Comparison of ENCODE assay signal across 8 cellular contexts in the genomic region with DNA sequence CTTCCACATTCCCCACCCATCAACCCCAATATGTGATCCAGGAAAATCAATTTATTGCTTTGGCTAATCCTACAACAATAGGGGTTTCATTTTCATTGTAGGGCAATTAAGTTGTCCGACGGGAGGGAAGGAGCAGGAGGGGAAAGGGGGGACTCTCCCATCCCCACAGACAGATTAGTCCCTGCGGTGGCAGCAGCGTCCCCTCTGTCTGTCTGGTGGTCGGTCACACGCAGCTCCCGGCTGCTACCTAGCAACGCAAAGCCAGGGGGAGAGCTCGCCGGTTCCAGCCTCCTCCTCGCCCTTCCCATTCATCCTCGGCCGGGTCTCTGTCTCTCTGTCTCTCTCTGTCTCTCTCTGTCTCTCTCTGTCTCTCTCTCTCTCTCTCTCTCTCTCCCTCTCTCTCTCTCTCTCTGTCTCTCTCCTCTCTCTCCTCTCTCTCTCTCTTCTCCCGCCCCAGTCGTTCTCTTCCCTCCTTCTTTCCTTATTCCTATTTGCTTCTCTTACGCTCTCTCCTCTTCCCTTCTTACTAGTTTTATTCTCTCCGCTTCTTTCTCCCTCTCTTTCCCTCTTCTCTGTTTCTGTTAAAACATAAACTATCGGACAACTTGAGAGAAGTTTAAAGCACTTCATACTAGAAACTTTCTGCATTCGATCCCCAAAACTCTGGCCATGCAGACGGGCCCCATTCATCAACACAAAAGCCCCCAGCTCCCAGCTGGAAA. TPM values are rescaled to one million over a fixed set of nuclear protein-coding genes. Genes with fewer than 3 reads are reported as not detected.
DNase-seq lines count a peak whose midpoint lies in the region; ATAC-seq and TF ChIP-seq lines count a peak whose summit lies in the region.

No MANE protein-coding gene starts in this region.

- WGBS in testis, 2 donors: 5 to 7% methylated on average over 20 of the region's 20 CpGs

- peaks cover 14% of the 10 kb centered on the region for H3K27me3 ChIP-seq in ascending aorta
- H3K27me3 ChIP-seq in testis: no peaks in the 10 kb centered on the region

- H3K4me3 ChIP-seq in ascending aorta (peak overlapping the region; percentile 56 to 64), testis (peak overlapping the region; percentile 13 to 61)

- H3K36me3 ChIP-seq in ascending aorta: no peaks in the 10 kb centered on the region
- H3K36me3 ChIP-seq in testis (ENCODE audit: low read depth, missing control alignments): no peaks in the 10 kb centered on the region

- H3K4me1 ChIP-seq in ascending aorta (peaks cover 9 to 13% of the 10 kb centered on the region in 2 donors), testis (peaks cover 25% of the 10 kb centered on the region)

- in situ Hi-C loops in ACHN (cut with HindIII; ENCODE audit: low pct_ligation_motif_present, low pct_unique_long_range_greater_than_20kb, low sequenced_read_pairs): no loop called here

- no peak overlapping the region for H3K27ac ChIP-seq in ascending aorta
- H3K27ac ChIP-seq in testis: no peak overlapping the region

- no peaks in the 10 kb centered on the region for H3K9me3 Mint-ChIP-seq in activated T-cell treated with anti-CD3 and anti-CD28 coated beads, Interleukin-2, amount 50 U/mL, for 4 hours

- no peak for TF ChIP-seq CTCF in ascending aorta (IDR thresholded peaks at IDR 0.05)
- TF ChIP-seq CTCF in testis (IDR thresholded peaks at IDR 0.05): no peak

- intact Hi-C loops in ascending aorta (cut with DNase I): no loop called here
- intact Hi-C loops in testis (cut with DNase I; ENCODE audit: low total_unique reads): no loop called here

- DNase-seq in activated T-cell treated with anti-CD3 and anti-CD28 coated beads, Interleukin-2, amount 50 U/mL, for 4 hours: no peak
- DNase-seq in activated T-cell treated with anti-CD3 and anti-CD28 coated beads, Interleukin-2, amount 50 U/mL, for 48 hours: no peak
- DNase-seq in ascending aorta (ENCODE audit: low spot score in 2 of 2): no peak
- peak; percentile 22 for DNase-seq in medulla oblongata (ENCODE audit: extremely low spot score)
- peak; percentile 41 for DNase-seq in testis
- DNase-seq in ACHN: no peak
- no peak for DNase-seq in stimulated activated naive CD4-positive, alpha-beta T cell treated with Interleukin-2 at 50 U/mL for 16 hours (lab: John Stamatoyannopoulos, UW)
- DNase-seq in stimulated activated CD4-positive, alpha-beta T cell treated with anti-CD3 and anti-CD28 coated beads, Interleukin-1b, Interleukin-23, amount 100 ng/mL, for 48 hours: no peak

- H3K4me3 Mint-ChIP-seq in activated T-cell treated with anti-CD3 and anti-CD28 coated beads, Interleukin-2, amount 50 U/mL, for 4 hours: peak overlapping the region; percentile 29

- no peak for TF ChIP-seq POLR2A in testis (IDR thresholded peaks at IDR 0.05)

- ATAC-seq in activated T-cell treated with anti-CD3 and anti-CD28 coated beads, Interleukin-2, amount 50 U/mL, for 4 hours: no peak

- no peaks in the 10 kb centered on the region for H3K9me3 ChIP-seq in ascending aorta
- no peaks in the 10 kb centered on the region for H3K9me3 ChIP-seq in testis

- no peaks in the 10 kb centered on the region for H3K36me3 Mint-ChIP-seq in activated T-cell treated with anti-CD3 and anti-CD28 coated beads, Interleukin-2, amount 50 U/mL, for 4 hours (ENCODE audit: insufficient read depth)

- H3K4me1 Mint-ChIP-seq in activated T-cell treated with anti-CD3 and anti-CD28 coated beads, Interleukin-2, amount 50 U/mL, for 4 hours (ENCODE audit: low read depth): peaks cover 38% of the 10 kb centered on the region

- peaks cover 48% of the 10 kb centered on the region for H3K27me3 Mint-ChIP-seq in activated T-cell treated with anti-CD3 and anti-CD28 coated beads, Interleukin-2, amount 50 U/mL, for 4 hours (ENCODE audit: low read depth)

RNA-seq across cellular contexts. Expression of gene LRP2, which starts 1.2 kb away (rescaled TPM):
- under 1 TPM in 1 of 3 donors, not detected in 2; 0.03 TPM for total RNA-seq in activated T-cell treated with anti-CD3 and anti-CD28 coated beads, Interleukin-2, amount 50 U/mL, for 4 hours
- not detected for total RNA-seq in ascending aorta
- total RNA-seq in testis: 1 to 10 TPM; 4.1 to 9.3 TPM
- polyA plus RNA-seq in testis (ENCODE audit: insufficient read depth, low read depth, low replicate concordance): 3.0 TPM

Comparison
In these comparisons a context has a peak if more than half of its experiments do, and no peak if none do; other contexts are left out.
1. DNase-seq: peak in medulla oblongata (single experiment) and testis (single experiment); none in activated T-cell treated with anti-CD3 and anti-CD28 coated beads, Interleukin-2, amount 50 U/mL, for 4 hours (single experiment), activated T-cell treated with anti-CD3 and anti-CD28 coated beads, Interleukin-2, amount 50 U/mL, for 48 hours (0 of 2), ascending aorta (0 of 2), ACHN (single experiment), stimulated activated naive CD4-positive, alpha-beta T cell treated with Interleukin-2 at 50 U/mL for 16 hours (single experiment) and stimulated activated CD4-positive, alpha-beta T cell treated with anti-CD3 and anti-CD28 coated beads, Interleukin-1b, Interleukin-23, amount 100 ng/mL, for 48 hours (single experiment).